23 cellular contexts compared by ENCODE assay signal in the genomic region with DNA sequence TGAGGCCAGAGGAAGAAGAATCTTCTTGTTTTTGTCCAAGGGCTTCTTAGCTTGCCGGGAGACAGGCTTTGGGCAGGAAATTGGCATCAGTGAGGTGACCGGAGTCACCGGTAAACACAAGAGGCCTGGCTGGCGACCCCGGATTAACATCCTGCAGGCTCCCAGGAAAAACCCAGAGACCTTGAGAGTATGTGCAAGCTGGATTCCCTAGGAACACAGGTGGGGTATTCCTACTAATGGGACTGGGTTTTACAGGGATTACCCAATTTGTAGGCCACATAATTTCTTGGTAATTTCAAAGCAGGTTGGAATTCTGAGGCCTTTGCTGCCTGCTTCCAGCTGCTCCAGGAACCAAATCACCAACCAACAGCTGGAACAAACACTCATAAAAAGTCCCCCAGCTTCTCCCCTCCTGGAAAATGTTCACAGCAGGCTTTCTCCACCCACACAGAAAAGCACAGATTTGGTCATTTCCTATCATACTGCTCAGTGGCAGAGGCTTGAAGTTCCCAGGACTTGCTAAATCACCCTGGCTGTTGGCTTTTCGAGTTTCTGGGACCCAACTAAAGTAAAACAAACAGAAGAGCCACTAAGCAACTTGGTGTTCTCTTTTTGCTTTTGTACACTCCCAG.
"Had no signal": no experiment of that assay in that cellular context is flagged by ENCODE, and none has a peak within 500 bp of the region (broad histone marks: within the 10 kb centered on the region; RNA-seq: fewer than 3 reads in every experiment).

No MANE protein-coding gene starts in this region.

- H3K4me1 Mint-ChIP-seq: activated CD4-positive, alpha-beta memory T cell treated with anti-CD3 and anti-CD28 coated beads, Interleukin-2, amount 10 ng/mL, durations not matched to agents 7 days and 5 days; stimulated activated memory B cell treated with anti-CD40 and anti-IgM and Interleukin-4, amounts not matched to agents 10 μg/mL and 1 μg/mL and 100 μg/mL, for 72 hours had no signal

- H3K4me1 ChIP-seq: gastrocnemius medialis, heart right ventricle, left lung, psoas muscle, tibial artery, vagina had no signal

- H3K9ac ChIP-seq: neural progenitor cell had no signal

- H3K4me2 ChIP-seq: neural progenitor cell had no signal

- H3K36me3 ChIP-seq: brain microvascular endothelial cell, gastrocnemius medialis, heart right ventricle, left lung, neural progenitor cell, tibial artery, vagina had no signal

- ATAC-seq: activated naive CD4-positive, alpha-beta T cell treated with anti-CD3 and anti-CD28 coated beads, Interleukin-2, amount 50 U/mL, for 72 hours; gastrocnemius medialis; heart right ventricle; left lung; psoas muscle; sciatic nerve; SK-N-SH treated with all-trans-retinoic acid at 6 μM for 48 hours; stimulated activated memory B cell treated with anti-CD40 and anti-IgM and Interleukin-4, amounts not matched to agents 10 μg/mL and 1 μg/mL and 100 μg/mL, for 72 hours had no signal

- H3K4me3 ChIP-seq: gastrocnemius medialis, heart right ventricle, left lung, neural progenitor cell, psoas muscle, tibial artery, vagina had no signal

- DNase-seq: activated CD4-positive, alpha-beta memory T cell treated with anti-CD3 and anti-CD28 coated beads, Interleukin-2, amount 10 ng/mL, durations not matched to agents 7 days and 5 days; activated CD4-positive, alpha-beta T cell treated with anti-CD3 and anti-CD28 coated beads for 1 hour; activated effector memory CD4-positive, alpha-beta T cell treated with Interleukin-2 at 50 U/mL for 16 hours; activated T-cell treated with anti-CD3 and anti-CD28 coated beads, Interleukin-2, amount 50 U/mL, for 24 hours; amniotic stem cell; brain microvascular endothelial cell; effector memory CD4-positive, alpha-beta T cell; gastrocnemius medialis; heart right ventricle; islet precursor cell; left lung; psoas muscle; stimulated activated CD4-positive, alpha-beta T cell treated with anti-CD3 and anti-CD28 coated beads, Interleukin-12 subunit alpha, Interleukin-12 subunit beta, amount 100 ng/mL, for 4 hours; stimulated activated CD4-positive, alpha-beta T cell treated with anti-CD3 and anti-CD28 coated beads, Interleukin-2, amount 100 ng/mL, for 48 hours; tibial artery had no signal

- H3K36me3 Mint-ChIP-seq: neural progenitor cell; stimulated activated memory B cell treated with anti-CD40 and anti-IgM and Interleukin-4, amounts not matched to agents 10 μg/mL and 1 μg/mL and 100 μg/mL, for 72 hours had no signal

- H3K9me3 ChIP-seq: gastrocnemius medialis, left lung, psoas muscle, tibial artery, vagina had no signal

- H2AFZ ChIP-seq: neural progenitor cell had no signal

- H3K9me3 Mint-ChIP-seq: dendritic cell treated with granulocyte-macrophage colony-stimulating factor and Interleukin-4, amounts not matched to agents 40 ng/mL and 50 ng/mL, for 4 days; memory B cell; neural progenitor cell had no signal

- H3K27ac ChIP-seq: brain microvascular endothelial cell, gastrocnemius medialis, heart right ventricle, neural progenitor cell, psoas muscle, tibial artery, vagina had no signal

- H3K27me3 ChIP-seq: brain microvascular endothelial cell, neural progenitor cell, vagina had no signal

- H3K27ac Mint-ChIP-seq: activated CD4-positive, alpha-beta memory T cell treated with anti-CD3 and anti-CD28 coated beads, Interleukin-2, amount 10 ng/mL, durations not matched to agents 7 days and 5 days; activated naive CD4-positive, alpha-beta T cell treated with anti-CD3 and anti-CD28 coated beads, Interleukin-2, amount 50 U/mL, for 72 hours; activated T-cell treated with anti-CD3 and anti-CD28 coated beads, Interleukin-2, amount 50 U/mL, for 24 hours; dendritic cell treated with granulocyte-macrophage colony-stimulating factor and Interleukin-4, amounts not matched to agents 40 ng/mL and 50 ng/mL, for 4 days; memory B cell; neural progenitor cell; stimulated activated memory B cell treated with anti-CD40 and anti-IgM and Interleukin-4, amounts not matched to agents 10 μg/mL and 1 μg/mL and 100 μg/mL, for 72 hours had no signal

- H3K4me3 Mint-ChIP-seq: activated CD4-positive, alpha-beta memory T cell treated with anti-CD3 and anti-CD28 coated beads, Interleukin-2, amount 10 ng/mL, durations not matched to agents 7 days and 5 days; activated T-cell treated with anti-CD3 and anti-CD28 coated beads, Interleukin-2, amount 50 U/mL, for 24 hours; dendritic cell treated with granulocyte-macrophage colony-stimulating factor and Interleukin-4, amounts not matched to agents 40 ng/mL and 50 ng/mL, for 4 days; memory B cell; neural progenitor cell; stimulated activated memory B cell treated with anti-CD40 and anti-IgM and Interleukin-4, amounts not matched to agents 10 μg/mL and 1 μg/mL and 100 μg/mL, for 72 hours had no signal
